Comparison of ENCODE assay signal across 8 cellular contexts in the genomic region with DNA sequence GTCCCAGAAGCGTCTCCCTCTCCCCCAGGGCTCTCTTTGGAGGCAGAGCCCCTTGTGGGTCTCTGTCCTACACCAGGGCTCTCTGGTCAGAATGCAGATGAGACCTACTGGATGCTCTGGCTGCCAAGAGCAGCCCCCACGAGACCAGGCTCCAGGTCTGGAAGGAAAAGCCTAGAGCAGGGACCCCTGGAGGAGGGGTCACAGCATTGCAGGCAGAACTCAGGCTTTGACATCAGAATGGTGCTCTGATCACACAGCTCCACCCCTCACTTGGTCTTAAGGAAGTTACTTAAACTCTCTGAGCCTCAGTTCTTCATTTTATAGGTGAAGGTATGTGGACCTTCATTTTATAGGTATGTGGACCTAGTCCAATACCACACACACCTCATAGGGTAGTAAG.
A peak's percentile ranks its signal among the peaks of the same experiment; 100 is the strongest.
DNase-seq lines count a peak whose midpoint lies in the region; ATAC-seq and TF ChIP-seq lines count a peak whose summit lies in the region.

No MANE protein-coding gene starts in this region.

- H3K4me3 ChIP-seq in LNCaP clone FGC (ENCODE audit: low read depth, low read length) = no peak overlapping the region

- peak; percentile 2; the same call in 1 of the 2 replicates for TF ChIP-seq CTCF in LNCaP clone FGC (IDR thresholded peaks at IDR 0.05; ENCODE audit: control insufficient read depth, extremely low read depth, insufficient read depth)
- peak; percentile 49 for TF ChIP-seq CTCF in neural crest cell (conservative IDR thresholded peaks at IDR 0.05)

- H3K27ac Mint-ChIP-seq in neural crest cell (ENCODE audit: unreplicated experiment) = no peak overlapping the region

- DNase-seq in ELR (ENCODE audit: low read depth) (peak; percentile 58), LNCaP clone FGC (ENCODE audit: low read depth) (no peak), cerebellar cortex (ENCODE audit: low spot score) (peak; percentile 48), neural crest cell (ENCODE audit: low read depth, low spot score) (peak; percentile 16), NCI-H1105 (lab: John Stamatoyannopoulos, UW) (no peak), COR-L47 (lab: John Stamatoyannopoulos, UW) (no peak)

- H3K4me3 Mint-ChIP-seq in neural crest cell = no peak overlapping the region

- H3K9me3 Mint-ChIP-seq in neural crest cell = no peaks in the 10 kb centered on the region

- no peaks in the 10 kb centered on the region for H3K27me3 Mint-ChIP-seq in neural crest cell (ENCODE audit: low read depth)

- H3K4me1 Mint-ChIP-seq in neural crest cell = peaks cover 32% of the 10 kb centered on the region

- no peaks in the 10 kb centered on the region for H3K36me3 Mint-ChIP-seq in neural crest cell (ENCODE audit: low read depth)

- no peak for ATAC-seq in activated CD4-positive, CD25-positive, alpha-beta regulatory T cell treated with anti-CD3 and anti-CD28 coated beads, Interleukin-2, amount 50 U/mL, for 24 hours
- ATAC-seq in GM18498 (IDR thresholded peaks at IDR 0.05; ENCODE audit: unreplicated experiment) = no peak

Comparison
In these comparisons a context has a peak if more than half of its experiments do, and no peak if none do; other contexts are left out.
1. DNase-seq: peak in ELR (single experiment), cerebellar cortex (single experiment) and neural crest cell (single experiment); none in LNCaP clone FGC (single experiment), NCI-H1105 (single experiment) and COR-L47 (single experiment).